In the genomic region with DNA sequence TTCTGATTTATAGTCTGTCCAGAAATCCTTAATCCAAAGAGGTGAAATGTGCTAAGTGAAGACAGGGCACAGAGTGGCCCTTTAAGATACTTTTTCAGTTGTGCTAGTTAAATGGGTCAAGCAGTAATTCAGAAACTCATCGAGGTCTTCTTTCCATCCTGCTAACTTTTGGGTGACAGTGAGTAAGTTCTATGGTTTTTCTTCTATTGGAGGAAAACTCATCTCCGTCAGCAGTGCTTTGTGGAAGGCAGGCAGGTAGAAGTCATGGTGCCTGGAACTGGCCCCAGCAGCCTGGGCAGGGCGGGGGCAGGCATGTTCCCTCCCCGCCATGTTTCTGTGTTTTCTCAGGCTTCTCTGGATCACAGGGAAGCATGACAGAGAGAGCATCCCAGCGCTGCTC, we compare ENCODE assay signal across 34 cellular contexts.
"Had no signal": no experiment of that assay in that cellular context is flagged by ENCODE, and none has a peak within 500 bp of the region (broad histone marks: within the 10 kb centered on the region; RNA-seq: fewer than 3 reads in every experiment).

No MANE protein-coding gene starts in this region.

- H3K36me3 Mint-ChIP-seq: activated naive CD4-positive, alpha-beta T cell treated with anti-CD3 and anti-CD28 coated beads, Interleukin-2, amount 10 ng/mL, durations not matched to agents 7 days and 5 days had no signal

- H3K9me3 Mint-ChIP-seq: activated naive CD4-positive, alpha-beta T cell treated with anti-CD3 and anti-CD28 coated beads for 36 hours; activated naive CD4-positive, alpha-beta T cell treated with anti-CD3 and anti-CD28 coated beads, Interleukin-2, amount 10 ng/mL, durations not matched to agents 7 days and 5 days; activated naive CD4-positive, alpha-beta T cell treated with anti-CD3 and anti-CD28 coated beads, Interleukin-2, amount 50 U/mL, for 24 hours; activated naive CD4-positive, alpha-beta T cell treated with anti-CD3 and anti-CD28 coated beads, Interleukin-2, amount 50 U/mL, for 72 hours; activated naive CD8-positive, alpha-beta T cell treated with anti-CD3 and anti-CD28 coated beads for 36 hours; activated naive CD8-positive, alpha-beta T cell treated with anti-CD3 and anti-CD28 coated beads, Interleukin-2, amount 10 ng/mL, durations not matched to agents 7 days and 5 days; activated naive CD8-positive, alpha-beta T cell treated with anti-CD3 and anti-CD28 coated beads, Interleukin-2, amount 50 U/mL, for 24 hours; activated T-cell treated with anti-CD3 and anti-CD28 coated beads, Interleukin-2, amount 50 U/mL, for 24 hours; activated T-cell treated with anti-CD3 and anti-CD28 coated beads, Interleukin-2, amount 50 U/mL, for 4 hours; activated T-cell treated with anti-CD3 and anti-CD28 coated beads, Interleukin-2, amount 50 U/mL, for 72 hours; activated T-helper 1 cell treated with anti-CD3 and anti-CD28 coated beads, Interleukin-12 subunit alpha, Interleukin-12 subunit beta, Interleukin-2, Interleukin-4 antibody, amounts not matched to agents 30 ng/mL and 10 ng/mL and 1 ng/mL, durations not matched to agents 14 hours and 24 hours and 36 hours; activated T-helper 2 cell treated with anti-CD3 and anti-CD28 coated beads, Interferon-gamma antibody, Interleukin-2, Interleukin-4, amounts not matched to agents 10 μg/mL and 5 μg/mL and 100 μg/mL, durations not matched to agents 14 hours and 24 hours and 36 hours; brain; central memory CD8-positive, alpha-beta T cell had no signal

- H3K4me3 Mint-ChIP-seq: activated naive CD4-positive, alpha-beta T cell treated with anti-CD3 and anti-CD28 coated beads for 36 hours; activated naive CD4-positive, alpha-beta T cell treated with anti-CD3 and anti-CD28 coated beads, Interleukin-2, amount 10 ng/mL, durations not matched to agents 7 days and 5 days; activated naive CD4-positive, alpha-beta T cell treated with anti-CD3 and anti-CD28 coated beads, Interleukin-2, amount 50 U/mL, for 24 hours; activated naive CD8-positive, alpha-beta T cell; activated naive CD8-positive, alpha-beta T cell treated with anti-CD3 and anti-CD28 coated beads for 36 hours; activated naive CD8-positive, alpha-beta T cell treated with anti-CD3 and anti-CD28 coated beads, Interleukin-2, amount 10 ng/mL, durations not matched to agents 7 days and 5 days; activated naive CD8-positive, alpha-beta T cell treated with anti-CD3 and anti-CD28 coated beads, Interleukin-2, amount 50 U/mL, for 24 hours; activated T-cell treated with anti-CD3 and anti-CD28 coated beads, Interleukin-2, amount 50 U/mL, for 24 hours; activated T-cell treated with anti-CD3 and anti-CD28 coated beads, Interleukin-2, amount 50 U/mL, for 4 hours; activated T-cell treated with anti-CD3 and anti-CD28 coated beads, Interleukin-2, amount 50 U/mL, for 72 hours; activated T-helper 1 cell treated with anti-CD3 and anti-CD28 coated beads, Interleukin-12 subunit alpha, Interleukin-12 subunit beta, Interleukin-2, Interleukin-4 antibody, amounts not matched to agents 30 ng/mL and 10 ng/mL and 1 ng/mL, durations not matched to agents 14 hours and 24 hours and 36 hours; brain; central memory CD8-positive, alpha-beta T cell had no signal

- H3K27ac Mint-ChIP-seq: activated naive CD4-positive, alpha-beta T cell treated with anti-CD3 and anti-CD28 coated beads for 36 hours; activated naive CD4-positive, alpha-beta T cell treated with anti-CD3 and anti-CD28 coated beads, Interleukin-2, amount 10 ng/mL, durations not matched to agents 7 days and 5 days; activated naive CD4-positive, alpha-beta T cell treated with anti-CD3 and anti-CD28 coated beads, Interleukin-2, amount 50 U/mL, for 24 hours; activated naive CD4-positive, alpha-beta T cell treated with anti-CD3 and anti-CD28 coated beads, Interleukin-2, amount 50 U/mL, for 72 hours; activated naive CD8-positive, alpha-beta T cell; activated naive CD8-positive, alpha-beta T cell treated with anti-CD3 and anti-CD28 coated beads for 36 hours; activated naive CD8-positive, alpha-beta T cell treated with anti-CD3 and anti-CD28 coated beads, Interleukin-2, amount 10 ng/mL, durations not matched to agents 7 days and 5 days; activated naive CD8-positive, alpha-beta T cell treated with anti-CD3 and anti-CD28 coated beads, Interleukin-2, amount 50 U/mL, for 24 hours; activated T-cell treated with anti-CD3 and anti-CD28 coated beads, Interleukin-2, amount 50 U/mL, for 24 hours; activated T-cell treated with anti-CD3 and anti-CD28 coated beads, Interleukin-2, amount 50 U/mL, for 72 hours; activated T-helper 1 cell treated with anti-CD3 and anti-CD28 coated beads, Interleukin-12 subunit alpha, Interleukin-12 subunit beta, Interleukin-2, Interleukin-4 antibody, amounts not matched to agents 30 ng/mL and 10 ng/mL and 1 ng/mL, durations not matched to agents 14 hours and 24 hours and 36 hours; activated T-helper 2 cell treated with anti-CD3 and anti-CD28 coated beads, Interferon-gamma antibody, Interleukin-2, Interleukin-4, amounts not matched to agents 10 μg/mL and 5 μg/mL and 100 μg/mL, durations not matched to agents 14 hours and 24 hours and 36 hours had no signal

- ATAC-seq: activated naive CD8-positive, alpha-beta T cell treated with anti-CD3 and anti-CD28 coated beads, Interleukin-2, amount 50 U/mL, for 24 hours; activated T-cell treated with anti-CD3 and anti-CD28 coated beads, Interleukin-2, amount 50 U/mL, for 4 hours; activated T-cell treated with anti-CD3 and anti-CD28 coated beads, Interleukin-2, amount 50 U/mL, for 72 hours; body of pancreas had no signal

- DNase-seq: activated effector memory CD4-positive, alpha-beta T cell treated with anti-CD3 and anti-CD28 coated beads, Interleukin-2, amount 50 U/mL, for 16 hours; activated effector memory CD4-positive, alpha-beta T cell treated with Interleukin-2 at 50 U/mL for 16 hours; activated gamma-delta T cell; activated gamma-delta T cell treated with Interleukin-2 at 50 U/mL for 16 hours; activated naive CD4-positive, alpha-beta T cell; activated naive CD4-positive, alpha-beta T cell treated with anti-CD3 and anti-CD28 coated beads for 36 hours; activated naive CD4-positive, alpha-beta T cell treated with anti-CD3 and anti-CD28 coated beads, Interleukin-2, amount 10 ng/mL, durations not matched to agents 7 days and 5 days; activated naive CD4-positive, alpha-beta T cell treated with anti-CD3 and anti-CD28 coated beads, Interleukin-2, amount 50 U/mL, for 16 hours; activated naive CD4-positive, alpha-beta T cell treated with Interleukin-2 at 50 U/mL for 16 hours; activated naive CD8-positive, alpha-beta T cell treated with anti-CD3 and anti-CD28 coated beads for 36 hours; activated naive CD8-positive, alpha-beta T cell treated with anti-CD3 and anti-CD28 coated beads, Interleukin-2, amount 10 ng/mL, durations not matched to agents 7 days and 5 days; activated naive CD8-positive, alpha-beta T cell treated with anti-CD3 and anti-CD28 coated beads, Interleukin-2, amount 50 U/mL, for 24 hours; activated T-cell treated with anti-CD3 and anti-CD28 coated beads, Interleukin-2, amount 50 U/mL, for 1 hour; activated T-cell treated with anti-CD3 and anti-CD28 coated beads, Interleukin-2, amount 50 U/mL, for 24 hours; activated T-cell treated with anti-CD3 and anti-CD28 coated beads, Interleukin-2, amount 50 U/mL, for 4 hours; activated T-cell treated with anti-CD3 and anti-CD28 coated beads, Interleukin-2, amount 50 U/mL, for 48 hours; activated T-cell treated with anti-CD3 and anti-CD28 coated beads, Interleukin-2, amount 50 U/mL, for 72 hours; adrenal gland; amniotic stem cell; amygdala; anterior cingulate cortex; aorta; body of pancreas; brain microvascular endothelial cell; caudate nucleus; central memory CD4-positive, alpha-beta T cell; cerebellar nuclear complex had no signal

- H3K4me1 Mint-ChIP-seq: activated naive CD4-positive, alpha-beta T cell treated with anti-CD3 and anti-CD28 coated beads, Interleukin-2, amount 10 ng/mL, durations not matched to agents 7 days and 5 days; activated naive CD4-positive, alpha-beta T cell treated with anti-CD3 and anti-CD28 coated beads, Interleukin-2, amount 50 U/mL, for 24 hours; activated naive CD8-positive, alpha-beta T cell treated with anti-CD3 and anti-CD28 coated beads for 36 hours; activated naive CD8-positive, alpha-beta T cell treated with anti-CD3 and anti-CD28 coated beads, Interleukin-2, amount 10 ng/mL, durations not matched to agents 7 days and 5 days had no signal

- H3K27me3 Mint-ChIP-seq: activated naive CD4-positive, alpha-beta T cell treated with anti-CD3 and anti-CD28 coated beads, Interleukin-2, amount 10 ng/mL, durations not matched to agents 7 days and 5 days; activated naive CD4-positive, alpha-beta T cell treated with anti-CD3 and anti-CD28 coated beads, Interleukin-2, amount 50 U/mL, for 24 hours; activated naive CD8-positive, alpha-beta T cell; activated naive CD8-positive, alpha-beta T cell treated with anti-CD3 and anti-CD28 coated beads for 36 hours; activated naive CD8-positive, alpha-beta T cell treated with anti-CD3 and anti-CD28 coated beads, Interleukin-2, amount 10 ng/mL, durations not matched to agents 7 days and 5 days; activated naive CD8-positive, alpha-beta T cell treated with anti-CD3 and anti-CD28 coated beads, Interleukin-2, amount 50 U/mL, for 24 hours; activated T-cell treated with anti-CD3 and anti-CD28 coated beads, Interleukin-2, amount 50 U/mL, for 24 hours; brain; central memory CD8-positive, alpha-beta T cell had no signal
